Comparison of ENCODE assay signal across 19 cellular contexts in the genomic region with DNA sequence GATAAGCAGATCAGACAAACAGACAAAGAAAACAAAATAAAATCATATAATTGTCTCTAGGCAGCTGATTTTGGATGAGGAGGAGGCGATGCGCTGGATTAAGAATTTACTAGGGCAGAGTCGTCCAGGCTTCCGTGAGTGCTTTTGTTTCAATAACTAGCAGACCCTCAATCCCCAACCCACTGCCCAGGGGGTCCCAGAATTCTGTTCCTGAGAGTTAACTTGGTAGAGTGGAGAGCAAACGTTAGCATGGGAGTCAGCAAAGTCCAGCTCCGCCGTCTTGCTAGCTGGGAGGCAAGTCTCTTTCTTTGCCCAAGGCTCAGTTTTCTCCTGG.
"Had no signal": no experiment of that assay in that cellular context is flagged by ENCODE, and none has a peak within 500 bp of the region (broad histone marks: within the 10 kb centered on the region; RNA-seq: fewer than 3 reads in every experiment).

No MANE protein-coding gene starts in this region.

- H3K4me1 Mint-ChIP-seq: activated CD4-positive, alpha-beta memory T cell treated with anti-CD3 and anti-CD28 coated beads, Interleukin-2, amount 10 ng/mL, durations not matched to agents 7 days and 5 days; activated CD4-positive, alpha-beta T cell treated with anti-CD3 and anti-CD28 coated beads for 36 hours; activated naive CD8-positive, alpha-beta T cell treated with anti-CD3 and anti-CD28 coated beads, Interleukin-2, amount 10 ng/mL, durations not matched to agents 7 days and 5 days; activated T-helper 17 cell treated with anti-CD3 and anti-CD28 coated beads, Interleukin-2, amount 50 U/mL, for 72 hours; nephron had no signal

- H3K4me1 ChIP-seq: lower lobe of right lung, tibial artery had no signal

- H3K4me3 ChIP-seq: cardiac muscle cell, lower lobe of right lung, tibial artery had no signal

- H3K27ac ChIP-seq: cardiac muscle cell, lower lobe of right lung, tibial artery had no signal

- H3K4me3 Mint-ChIP-seq: activated CD4-positive, alpha-beta memory T cell treated with anti-CD3 and anti-CD28 coated beads, Interleukin-2, amount 10 ng/mL, durations not matched to agents 7 days and 5 days; activated CD4-positive, alpha-beta T cell treated with anti-CD3 and anti-CD28 coated beads for 36 hours; activated naive CD8-positive, alpha-beta T cell treated with anti-CD3 and anti-CD28 coated beads, Interleukin-2, amount 10 ng/mL, durations not matched to agents 7 days and 5 days; activated T-helper 17 cell treated with anti-CD3 and anti-CD28 coated beads, Interleukin-2, amount 50 U/mL, for 72 hours; dendritic cell treated with granulocyte-macrophage colony-stimulating factor and Interleukin-4, amounts not matched to agents 40 ng/mL and 50 ng/mL, for 4 days; effector memory CD8-positive, alpha-beta T cell had no signal

- H3K9me3 Mint-ChIP-seq: activated CD4-positive, alpha-beta memory T cell treated with anti-CD3 and anti-CD28 coated beads, Interleukin-2, amount 10 ng/mL, durations not matched to agents 7 days and 5 days; activated naive CD8-positive, alpha-beta T cell treated with anti-CD3 and anti-CD28 coated beads, Interleukin-2, amount 10 ng/mL, durations not matched to agents 7 days and 5 days; activated T-helper 17 cell treated with anti-CD3 and anti-CD28 coated beads, Interleukin-2, amount 50 U/mL, for 72 hours; dendritic cell treated with granulocyte-macrophage colony-stimulating factor and Interleukin-4, amounts not matched to agents 40 ng/mL and 50 ng/mL, for 4 days; nephron had no signal

- DNase-seq: activated CD4-positive, alpha-beta memory T cell treated with anti-CD3 and anti-CD28 coated beads, Interleukin-2, amount 10 ng/mL, durations not matched to agents 7 days and 5 days; activated CD4-positive, alpha-beta T cell treated with anti-CD3 and anti-CD28 coated beads for 36 hours; activated naive CD4-positive, alpha-beta T cell treated with Interleukin-2 at 50 U/mL for 16 hours; activated naive CD8-positive, alpha-beta T cell treated with anti-CD3 and anti-CD28 coated beads, Interleukin-2, amount 10 ng/mL, durations not matched to agents 7 days and 5 days; activated T-cell treated with anti-CD3 and anti-CD28 coated beads, Interleukin-2, amount 50 U/mL, for 1 hour; amygdala; effector memory CD8-positive, alpha-beta T cell; hypothalamus; lower lobe of right lung; midbrain; stimulated activated CD4-positive, alpha-beta T cell treated with anti-CD3 and anti-CD28 coated beads, Interleukin-12 subunit alpha, Interleukin-12 subunit beta, amount 100 ng/mL, for 4 hours; stimulated activated CD4-positive, alpha-beta T cell treated with anti-CD3 and anti-CD28 coated beads, Interleukin-1b, Interleukin-23, amount 100 ng/mL, for 48 hours; stimulated activated CD8-positive, alpha-beta memory T cell treated with anti-CD3 and anti-CD28 coated beads, Interleukin-4, amount 100 ng/mL, for 48 hours; stimulated activated naive CD4-positive, alpha-beta T cell; tibial artery had no signal

- H3K9me3 ChIP-seq: lower lobe of right lung, tibial artery had no signal

- ATAC-seq: activated CD4-positive, alpha-beta T cell treated with anti-CD3 and anti-CD28 coated beads for 36 hours; activated T-helper 17 cell treated with anti-CD3 and anti-CD28 coated beads, Interleukin-2, amount 50 U/mL, for 72 hours; effector memory CD8-positive, alpha-beta T cell; lower lobe of right lung had no signal

- H3K36me3 ChIP-seq: cardiac muscle cell, lower lobe of right lung, tibial artery had no signal

- H3K36me3 Mint-ChIP-seq: activated naive CD8-positive, alpha-beta T cell treated with anti-CD3 and anti-CD28 coated beads, Interleukin-2, amount 10 ng/mL, durations not matched to agents 7 days and 5 days had no signal

- H3K27ac Mint-ChIP-seq: activated CD4-positive, alpha-beta memory T cell treated with anti-CD3 and anti-CD28 coated beads, Interleukin-2, amount 10 ng/mL, durations not matched to agents 7 days and 5 days; activated CD4-positive, alpha-beta T cell treated with anti-CD3 and anti-CD28 coated beads for 36 hours; activated naive CD8-positive, alpha-beta T cell treated with anti-CD3 and anti-CD28 coated beads, Interleukin-2, amount 10 ng/mL, durations not matched to agents 7 days and 5 days; activated T-helper 17 cell treated with anti-CD3 and anti-CD28 coated beads, Interleukin-2, amount 50 U/mL, for 72 hours; dendritic cell treated with granulocyte-macrophage colony-stimulating factor and Interleukin-4, amounts not matched to agents 40 ng/mL and 50 ng/mL, for 4 days; effector memory CD8-positive, alpha-beta T cell; nephron had no signal

- H3K27me3 ChIP-seq: cardiac muscle cell had no signal
